Comparison of ENCODE assay signal across 24 cellular contexts in genomic region chr4:10963958-10964705, GRCh38.
DNase-seq lines count a peak whose midpoint lies in the region; TF ChIP-seq lines count a peak whose summit lies in the region.
"Had no signal": no experiment of that assay in that cellular context is flagged by ENCODE, and none has a peak within 500 bp of the region (broad histone marks: within the 10 kb centered on the region; RNA-seq: fewer than 3 reads in every experiment).

No MANE protein-coding gene starts in this region.

- H3K27ac ChIP-seq in ectodermal cell (ENCODE audit: insufficient read depth, low read depth, low read length, poor library complexity, severe bottlenecking) (peak overlapping the region; percentile 60), neural progenitor cell (peak overlapping the region; percentile 77), prostate gland (no peak overlapping the region), substantia nigra (ENCODE audit: low read depth, low read length, poor library complexity, severe bottlenecking) (no peak overlapping the region)
- H3K27ac ChIP-seq: dorsolateral prefrontal cortex, gastrocnemius medialis, lower lobe of right lung, stomach, transverse colon had no signal

- H2AFZ ChIP-seq in neural progenitor cell (replicated peaks), result peak overlapping the region; percentile 84

- H3K27ac Mint-ChIP-seq in neural progenitor cell, result peak overlapping the region; percentile 42
- H3K27ac Mint-ChIP-seq in activated T-cell treated with anti-CD3 and anti-CD28 coated beads, Interleukin-2, amount 50 U/mL, for 24 hours, result no peak overlapping the region
- H3K27ac Mint-ChIP-seq: activated CD4-positive, alpha-beta memory T cell treated with anti-CD3 and anti-CD28 coated beads for 36 hours; IgD-negative memory B cell had no signal

- no peak for TF ChIP-seq CTCF in neural progenitor cell (IDR thresholded peaks at IDR 0.05)
- no peak for TF ChIP-seq CTCF in prostate gland (IDR thresholded peaks at IDR 0.05)

- H3F3A ChIP-seq in neural progenitor cell (ENCODE audit: low read depth), result peaks cover 20% of the 10 kb centered on the region

- intact Hi-C loops in prostate gland (cut with DNase I), result no loop called here

- in situ Hi-C loops in G401 (cut with HindIII; ENCODE audit: low sequenced_read_pairs), result no loop called here
- in situ Hi-C loops in HAP-1 (cut with MboI; ENCODE audit: low sequenced_read_pairs), result no loop called here

- peaks cover 21% of the 10 kb centered on the region for H3K4me1 ChIP-seq in ectodermal cell (ENCODE audit: control insufficient read depth, insufficient read depth, low read length)
- H3K4me1 ChIP-seq in neural progenitor cell, result peaks cover 23% of the 10 kb centered on the region
- H3K4me1 ChIP-seq in prostate gland (replicated peaks), result no peaks in the 10 kb centered on the region
- H3K4me1 ChIP-seq in HAP-1, result no peaks in the 10 kb centered on the region
- H3K4me1 ChIP-seq: gastrocnemius medialis, lower lobe of right lung, transverse colon had no signal

- H3K9me3 ChIP-seq in ectodermal cell (ENCODE audit: control insufficient read depth, low read length) (no peaks in the 10 kb centered on the region), neural progenitor cell (ENCODE audit: low read depth) (no peaks in the 10 kb centered on the region), prostate gland (no peaks in the 10 kb centered on the region), HAP-1 (no peaks in the 10 kb centered on the region; the same call in 1 of the 2 replicates)
- H3K9me3 ChIP-seq: gastrocnemius medialis, lower lobe of right lung, stomach, transverse colon had no signal

- 32% methylated on average over 11 of the region's 11 CpGs for WGBS in ectodermal cell, 2 experiments
- WGBS in prostate gland, result 70% methylated on average over 11 of the region's 11 CpGs

- H3K4me3 Mint-ChIP-seq in neural progenitor cell, result no peak overlapping the region
- no peak overlapping the region for H3K4me3 Mint-ChIP-seq in activated T-cell treated with anti-CD3 and anti-CD28 coated beads, Interleukin-2, amount 50 U/mL, for 24 hours
- H3K4me3 Mint-ChIP-seq: activated CD4-positive, alpha-beta memory T cell treated with anti-CD3 and anti-CD28 coated beads for 36 hours; CD14-positive monocyte; central memory CD8-positive, alpha-beta T cell; IgD-negative memory B cell had no signal

- no peaks in the 10 kb centered on the region for H3K79me2 ChIP-seq in neural progenitor cell (ENCODE audit: low read depth)

- H3K27me3 ChIP-seq in ectodermal cell (ENCODE audit: control insufficient read depth, insufficient read depth, low read length, poor library complexity, severe bottlenecking) (no peaks in the 10 kb centered on the region), neural progenitor cell (no peaks in the 10 kb centered on the region), prostate gland (replicated peaks; ENCODE audit: insufficient read depth) (no peaks in the 10 kb centered on the region), HAP-1 (ENCODE audit: low read depth) (no peaks in the 10 kb centered on the region)
- H3K27me3 ChIP-seq: dorsolateral prefrontal cortex, gastrocnemius medialis, stomach, transverse colon had no signal

- H3K4me1 Mint-ChIP-seq in neural progenitor cell, result peaks cover 32% of the 10 kb centered on the region
- H3K4me1 Mint-ChIP-seq in activated T-cell treated with anti-CD3 and anti-CD28 coated beads, Interleukin-2, amount 50 U/mL, for 24 hours (ENCODE audit: low read depth), result no peaks in the 10 kb centered on the region
- H3K4me1 Mint-ChIP-seq: CD14-positive monocyte; central memory CD8-positive, alpha-beta T cell had no signal

- H3K27me3 Mint-ChIP-seq in neural progenitor cell (ENCODE audit: insufficient read depth, low read depth), result peaks cover 4% of the 10 kb centered on the region
- H3K27me3 Mint-ChIP-seq in activated T-cell treated with anti-CD3 and anti-CD28 coated beads, Interleukin-2, amount 50 U/mL, for 24 hours, result no peaks in the 10 kb centered on the region
- H3K27me3 Mint-ChIP-seq: activated CD4-positive, alpha-beta memory T cell treated with anti-CD3 and anti-CD28 coated beads for 36 hours; central memory CD8-positive, alpha-beta T cell had no signal

- H4K20me1 ChIP-seq in neural progenitor cell (ENCODE audit: low read depth), result no peaks in the 10 kb centered on the region

- no peaks in the 10 kb centered on the region for H3K9me3 Mint-ChIP-seq in neural progenitor cell
- H3K9me3 Mint-ChIP-seq in activated T-cell treated with anti-CD3 and anti-CD28 coated beads, Interleukin-2, amount 50 U/mL, for 24 hours, result peaks cover 5% of the 10 kb centered on the region
- H3K9me3 Mint-ChIP-seq: central memory CD8-positive, alpha-beta T cell had no signal

- peak overlapping the region; percentile 70 for H3K4me2 ChIP-seq in neural progenitor cell

- H3K4me3 ChIP-seq in ectodermal cell (ENCODE audit: insufficient read depth, low read depth, low read length), result no peak overlapping the region
- no peak overlapping the region for H3K4me3 ChIP-seq in neural progenitor cell
- H3K4me3 ChIP-seq in prostate gland, result no peak overlapping the region
- no peak overlapping the region for H3K4me3 ChIP-seq in HAP-1
- H3K4me3 ChIP-seq: dorsolateral prefrontal cortex, gastrocnemius medialis, lower lobe of right lung, stomach, transverse colon had no signal

- no peaks in the 10 kb centered on the region for H3K36me3 ChIP-seq in ectodermal cell (ENCODE audit: control insufficient read depth, insufficient read depth, low read length)
- H3K36me3 ChIP-seq in neural progenitor cell, result no peaks in the 10 kb centered on the region
- H3K36me3 ChIP-seq in prostate gland, result no peaks in the 10 kb centered on the region
- no peaks in the 10 kb centered on the region for H3K36me3 ChIP-seq in HAP-1 (replicated peaks)
- H3K36me3 ChIP-seq: gastrocnemius medialis, lower lobe of right lung, stomach, transverse colon had no signal

- TF ChIP-seq POLR2A in prostate gland (IDR thresholded peaks at IDR 0.05), result no peak

- DNase-seq in G401 (ENCODE audit: low spot score) (peak; percentile 5), NCI-H2227 treated with DMSO at 0.1 percent for 48 hours (lab: John Stamatoyannopoulos, UW) (peak; percentile 56), neural progenitor cell (ENCODE audit: low spot score) (peak; percentile 67), prostate gland (ENCODE audit: low spot score) (no peak), substantia nigra (lab: John Stamatoyannopoulos, UW) (no peak), HAP-1 (ENCODE audit: low spot score in 2 of 2) (no peak)
- DNase-seq in activated T-cell treated with anti-CD3 and anti-CD28 coated beads, Interleukin-2, amount 50 U/mL, for 24 hours, result no peak
- DNase-seq: activated CD4-positive, alpha-beta memory T cell treated with anti-CD3 and anti-CD28 coated beads for 36 hours; activated CD4-positive, CD25-positive, alpha-beta regulatory T cell; dorsolateral prefrontal cortex; gastrocnemius medialis; hypothalamus; lower lobe of right lung; NCI-H2171 treated with DMSO at 0.1 percent for 48 hours; NCI-H774; OCI-M1; stimulated activated CD4-positive, alpha-beta T cell treated with anti-CD3 and anti-CD28 coated beads, Interleukin-12 subunit alpha, Interleukin-12 subunit beta, amount 100 ng/mL, for 4 hours; stomach; T1000; transverse colon had no signal

- H3K36me3 Mint-ChIP-seq in neural progenitor cell, result no peaks in the 10 kb centered on the region
- H3K36me3 Mint-ChIP-seq in activated T-cell treated with anti-CD3 and anti-CD28 coated beads, Interleukin-2, amount 50 U/mL, for 24 hours (ENCODE audit: low read depth), result no peaks in the 10 kb centered on the region
- H3K36me3 Mint-ChIP-seq: activated CD4-positive, alpha-beta memory T cell treated with anti-CD3 and anti-CD28 coated beads for 36 hours; CD14-positive monocyte; IgD-negative memory B cell had no signal

- no peak overlapping the region for H3K9ac ChIP-seq in neural progenitor cell

Comparison
In these comparisons a context has a peak if more than half of its experiments do, and no peak if none do; other contexts are left out.
1. DNase-seq: peak in G401 (single experiment), NCI-H2227 treated with DMSO at 0.1 percent for 48 hours (single experiment) and neural progenitor cell (single experiment); none in prostate gland (single experiment), activated T-cell treated with anti-CD3 and anti-CD28 coated beads, Interleukin-2, amount 50 U/mL, for 24 hours (single experiment), substantia nigra (0 of 49) and HAP-1 (0 of 2).
2. H3K27ac ChIP-seq: peak in ectodermal cell (single experiment) and neural progenitor cell (single experiment); none in prostate gland (0 of 2) and substantia nigra (single experiment).